Comparison of ENCODE assay signal across 2 cellular contexts in the genomic region with DNA sequence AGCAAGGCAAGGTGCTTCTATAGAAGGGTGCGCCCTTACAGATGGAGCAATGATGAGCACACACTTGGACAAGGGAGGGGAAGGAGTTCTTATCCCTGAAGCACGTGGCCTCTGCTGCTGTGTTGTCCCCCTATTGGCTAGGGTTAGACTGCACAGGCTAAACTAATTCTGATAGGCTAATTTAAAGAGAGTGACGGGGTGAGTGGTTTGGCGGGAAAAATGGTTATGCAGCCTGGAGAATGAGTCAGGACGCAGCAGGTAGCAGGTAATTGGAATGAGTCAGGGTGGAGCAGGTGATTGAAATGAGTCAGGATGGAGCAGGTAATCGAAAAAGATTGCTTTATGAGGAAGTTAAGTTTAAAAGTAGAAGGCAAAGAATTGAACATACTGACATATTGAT. TPM values are rescaled to one million over a fixed set of nuclear protein-coding genes. Genes with fewer than 3 reads are reported as not detected.
"Had no signal": no experiment of that assay in that cellular context is flagged by ENCODE, and none has a peak within 500 bp of the region (broad histone marks: within the 10 kb centered on the region; RNA-seq: fewer than 3 reads in every experiment).

No MANE protein-coding gene starts in this region.

RNA-seq across cellular contexts. Expression of gene C3orf80, which starts 15.5 kb away (rescaled TPM):
- total RNA-seq: activated naive CD4-positive, alpha-beta T cell treated with anti-CD3 and anti-CD28 coated beads for 36 hours; OCI-LY7 had no signal
